Comparison of ENCODE assay signal across 8 cellular contexts in the genomic region with DNA sequence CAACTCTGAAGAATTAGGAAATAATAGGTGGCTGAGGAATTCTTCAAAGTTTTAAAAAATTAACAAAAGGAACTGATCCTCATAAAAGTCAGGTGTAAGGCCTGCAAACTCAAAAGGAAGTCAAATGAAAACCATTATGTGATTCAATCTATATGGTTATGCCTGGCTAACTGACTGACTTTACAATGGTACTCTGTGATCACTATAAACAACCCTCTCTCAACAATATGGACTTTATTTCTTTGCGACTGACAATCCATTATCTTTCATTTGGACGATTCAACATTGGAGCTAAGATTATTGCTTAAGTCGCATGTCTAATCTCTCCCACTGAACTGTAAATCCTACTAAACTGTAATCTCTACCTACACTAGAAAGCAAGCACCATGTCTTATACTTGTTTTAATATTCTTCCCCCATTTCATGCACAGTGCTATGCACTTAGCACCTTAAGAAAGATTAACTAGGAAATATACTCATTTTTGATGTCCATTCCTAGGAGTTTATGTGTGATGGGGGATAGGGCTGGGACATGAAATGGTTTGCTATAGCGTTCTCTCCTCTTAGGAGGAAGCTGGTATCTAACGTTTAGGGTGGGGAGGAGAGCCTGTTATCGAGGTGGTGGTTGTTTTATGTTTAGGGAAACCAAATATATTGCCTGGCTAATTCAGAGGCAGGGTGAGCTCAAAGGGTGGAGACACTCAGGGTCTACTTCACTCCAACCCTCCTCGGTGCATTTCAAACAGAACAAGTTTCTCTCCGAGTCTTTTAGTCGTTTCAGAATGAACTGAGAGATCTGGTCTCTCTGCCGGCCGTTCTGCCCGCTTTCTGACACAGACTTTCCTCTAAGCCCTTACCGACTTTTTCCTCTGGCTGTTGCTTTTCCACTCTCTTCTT. TPM values are rescaled to one million over a fixed set of nuclear protein-coding genes. Genes with fewer than 3 reads are reported as not detected.
DNase-seq lines count a peak whose midpoint lies in the region; ATAC-seq and TF ChIP-seq lines count a peak whose summit lies in the region.

No MANE protein-coding gene starts in this region.

- H3K27me3 Mint-ChIP-seq in nephron (ENCODE audit: low read depth) = peaks cover 4% of the 10 kb centered on the region

- TF ChIP-seq CTCF in fibroblast of the aortic adventitia (IDR thresholded peaks at IDR 0.05; ENCODE audit: insufficient read depth, low read length) = no peak
- TF ChIP-seq CTCF in nephron (IDR thresholded peaks at IDR 0.05; ENCODE audit: unreplicated experiment in 3 of 3) = no peak

- H3K36me3 Mint-ChIP-seq in nephron (ENCODE audit: low read depth) = peaks cover 9% of the 10 kb centered on the region

- peaks cover 26% of the 10 kb centered on the region for H3K4me1 Mint-ChIP-seq in nephron

- no peaks in the 10 kb centered on the region for H3K9me3 Mint-ChIP-seq in nephron

- ATAC-seq in HG03354 (IDR thresholded peaks at IDR 0.05; ENCODE audit: poor library complexity, severe bottlenecking, unreplicated experiment) (no peak), GM19452 (IDR thresholded peaks at IDR 0.05; ENCODE audit: unreplicated experiment) (no peak), HG03520 (IDR thresholded peaks at IDR 0.05; ENCODE audit: unreplicated experiment) (no peak)

- peak overlapping the region; percentile 90 to 95 (median 90) for H3K27ac Mint-ChIP-seq in nephron

- peak overlapping the region; percentile 97 for H3K4me3 ChIP-seq in fibroblast of the aortic adventitia (ENCODE audit: low read depth, low read length)

- DNase-seq in DMS114 treated with DMSO at 0.1 percent for 48 hours (lab: John Stamatoyannopoulos, UW; ENCODE audit: unreplicated experiment) (peak; percentile 52), Kasumi-1 (lab: John Stamatoyannopoulos, UW) (peak; percentile 42 to 58), fibroblast of the aortic adventitia (ENCODE audit: low read depth) (peak; percentile 44)
- peak; percentile 38 for DNase-seq in activated T-cell treated with anti-CD3 and anti-CD28 coated beads, Interleukin-2, amount 50 U/mL, for 1 hour

- peak overlapping the region; percentile 96 to 100 (median 97) for H3K4me3 Mint-ChIP-seq in nephron

RNA-seq across cellular contexts. Expression of a gene that starts 1.3 kb away (rescaled TPM):
- total RNA-seq in fibroblast of the aortic adventitia (ENCODE audit: low replicate concordance) = 34.3 and 47.7 TPM in 2 replicates

RNA-seq across cellular contexts. Expression of a gene that starts 48.1 kb away (rescaled TPM):
- 181 and 411 TPM in 2 replicates for total RNA-seq in fibroblast of the aortic adventitia (ENCODE audit: low replicate concordance)
